18 cellular contexts compared by ENCODE assay signal in genomic region chr7:134587736-134588135, GRCh38. TPM values are rescaled to one million over a fixed set of nuclear protein-coding genes. Genes with fewer than 3 reads are reported as not detected.
"Had no signal": no experiment of that assay in that cellular context is flagged by ENCODE, and none has a peak within 500 bp of the region (broad histone marks: within the 10 kb centered on the region; RNA-seq: fewer than 3 reads in every experiment).

No MANE protein-coding gene starts in this region.

- H3K36me3 ChIP-seq: left ventricle myocardium inferior, suprapubic skin had no signal

- H3K27ac ChIP-seq: body of pancreas, coronary artery, foreskin keratinocyte, left ventricle myocardium inferior, suprapubic skin had no signal

- H3K9me3 ChIP-seq: body of pancreas, mucosa of descending colon, suprapubic skin had no signal

- DNase-seq: activated CD4-positive, alpha-beta T cell treated with anti-CD3 and anti-CD28 coated beads, Interleukin-2, amount 10 ng/mL, durations not matched to agents 24 days and 14 days; activated CD4-positive, CD25-positive, alpha-beta regulatory T cell; activated CD8-positive, alpha-beta memory T cell treated with anti-CD3 and anti-CD28 coated beads, Interleukin-2, amount 50 U/mL, for 48 hours; activated gamma-delta T cell; activated T-cell treated with anti-CD3 and anti-CD28 coated beads, Interleukin-2, amount 50 U/mL, for 72 hours; amygdala; body of pancreas; left ventricle myocardium inferior; mucosa of descending colon; naive thymus-derived CD4-positive, alpha-beta T cell; retina; small intestine; stimulated activated CD4-positive, alpha-beta T cell treated with anti-CD3 and anti-CD28 coated beads, Interleukin-4, amount 100 ng/mL, for 4 hours had no signal

- H3K4me3 ChIP-seq: body of pancreas, coronary artery, left ventricle myocardium inferior, mucosa of descending colon, suprapubic skin had no signal

- H3K4me1 ChIP-seq: body of pancreas, foreskin keratinocyte, left ventricle myocardium inferior, suprapubic skin had no signal

- H3K27me3 ChIP-seq: body of pancreas, suprapubic skin had no signal

RNA-seq across cellular contexts. Expression of gene AKR1B15, which starts 38.8 kb away (rescaled TPM):
- total RNA-seq: activated CD4-positive, alpha-beta T cell treated with anti-CD3 and anti-CD28 coated beads, Interleukin-2, amount 10 ng/mL, durations not matched to agents 24 days and 14 days; activated naive CD4-positive, alpha-beta T cell treated with anti-CD3 and anti-CD28 coated beads, Interleukin-2, amount 50 U/mL, for 72 hours; activated T-cell treated with anti-CD3 and anti-CD28 coated beads, Interleukin-2, amount 50 U/mL, for 72 hours; foreskin keratinocyte; kidney epithelial cell; left ventricle myocardium inferior; naive thymus-derived CD4-positive, alpha-beta T cell had no signal
